Comparison of ENCODE assay signal across 9 cellular contexts in genomic region chr19:1041835-1042685, GRCh38. TPM values are rescaled to one million over a fixed set of nuclear protein-coding genes. Genes with fewer than 3 reads are reported as not detected.
A peak's percentile ranks its signal among the peaks of the same experiment; 100 is the strongest.
DNase-seq lines count a peak whose midpoint lies in the region; ATAC-seq and TF ChIP-seq lines count a peak whose summit lies in the region.
"Had no signal": no experiment of that assay in that cellular context is flagged by ENCODE, and none has a peak within 500 bp of the region (broad histone marks: within the 10 kb centered on the region; RNA-seq: fewer than 3 reads in every experiment).

No MANE protein-coding gene starts in this region.

- no peak for TF ChIP-seq RAD21 in neural cell (conservative IDR thresholded peaks at IDR 0.05)

- H4K20me1 ChIP-seq in neural cell (ENCODE audit: insufficient read depth), result no peaks in the 10 kb centered on the region

- no peaks in the 10 kb centered on the region for H3K79me2 ChIP-seq in neural cell (replicated peaks; ENCODE audit: insufficient read depth, low read length)

- H3K36me3 ChIP-seq in neural cell (ENCODE audit: insufficient read depth, low read length) (no peaks in the 10 kb centered on the region), H7 (replicated peaks; ENCODE audit: control insufficient read depth, insufficient read depth, low read length) (peaks cover 5% of the 10 kb centered on the region)

- no peaks in the 10 kb centered on the region for H3K27me3 ChIP-seq in neural cell (ENCODE audit: insufficient read depth, low read depth, low read length)
- H3K27me3 ChIP-seq in H7 (ENCODE audit: control insufficient read depth, insufficient read depth, low read length), result no peaks in the 10 kb centered on the region

- no peak for TF ChIP-seq EP300 in neural cell (conservative IDR thresholded peaks at IDR 0.05; ENCODE audit: poor library complexity, severe bottlenecking)

- H3K4me2 ChIP-seq in neural cell (ENCODE audit: low read length), result no peak overlapping the region

- H3K4me3 ChIP-seq in neural cell (ENCODE audit: low read length) (peak overlapping the region; percentile 81), H7 (ENCODE audit: insufficient read depth, low read depth, low read length) (no peak overlapping the region)

- H3K9me2 ChIP-seq in neural cell (ENCODE audit: insufficient read depth, low read length), result no peaks in the 10 kb centered on the region

- no peak overlapping the region for H3K9ac ChIP-seq in neural cell (ENCODE audit: low read length)

- H3K9me3 ChIP-seq in neural cell (ENCODE audit: low read length), result no peaks in the 10 kb centered on the region

- TF ChIP-seq CTCF in neural cell (IDR thresholded peaks at IDR 0.05; ENCODE audit: poor library complexity, severe bottlenecking), result no peak

- H3K27ac ChIP-seq in neural cell (ENCODE audit: low read length), result no peak overlapping the region

- ATAC-seq in HG03135 (IDR thresholded peaks at IDR 0.05; ENCODE audit: unreplicated experiment), result no peak

- no peaks in the 10 kb centered on the region for H3F3A ChIP-seq in neural cell (ENCODE audit: insufficient read depth, low read length, poor library complexity, severe bottlenecking)

- no peak overlapping the region for H2AFZ ChIP-seq in neural cell (ENCODE audit: low read depth, low read length)

- DNase-seq in DMS53 (lab: John Stamatoyannopoulos, UW), result peak; percentile 92
- peak; percentile 73 for DNase-seq in NCI-H2029 (lab: John Stamatoyannopoulos, UW)
- peak; percentile 44 for DNase-seq in cerebellum (ENCODE audit: low spot score)
- no peak for DNase-seq in H7
- no peak for DNase-seq in activated CD4-positive, alpha-beta T cell treated with anti-CD3 and anti-CD28 coated beads, Interleukin-2, amount 50 U/mL, for 1 hour
- DNase-seq in stimulated activated CD4-positive, alpha-beta T cell treated with anti-CD3 and anti-CD28 coated beads, Interleukin-4, amount 100 ng/mL, for 4 hours, result no peak
- DNase-seq: nephron progenitor cell had no signal

TF ChIP-seq in neural cell, 6 proteins besides CTCF, POLR2A, EP300 and RAD21:
- TF ChIP-seq EZH2 (IDR thresholded peaks at IDR 0.05; ENCODE audit: borderline replicate concordance, insufficient read depth, low read length, poor library complexity, severe bottlenecking) (no peak), REST (IDR thresholded peaks at IDR 0.05; ENCODE audit: borderline replicate concordance) (no peak), TAF1 (IDR thresholded peaks at IDR 0.05; ENCODE audit: low read depth) (no peak), SMC3 (conservative IDR thresholded peaks at IDR 0.05; ENCODE audit: poor library complexity) (no peak), POLR2AphosphoS5 (IDR thresholded peaks at IDR 0.05) (no peak), MXI1 (conservative IDR thresholded peaks at IDR 0.05; ENCODE audit: poor library complexity, severe bottlenecking) (no peak)

RNA-seq across cellular contexts. Expression of gene ABCA7, which starts 2.2 kb away (rescaled TPM):
- 10.3 TPM for total RNA-seq in cerebellum
- polyA plus RNA-seq in neural cell, result 51.8 and 75.2 TPM in 2 replicates
- 36.2 and 36.3 TPM in 2 replicates for polyA minus RNA-seq in neural cell
- total RNA-seq in H7 (2014; rRNA removed; shearing (Covaris generic)), result 17.9 and 19.7 TPM in 2 replicates

RNA-seq across cellular contexts. Expression of gene CNN2, which starts 15.7 kb away (rescaled TPM):
- 12.2 TPM for total RNA-seq in cerebellum
- 42.8 and 45.3 TPM in 2 replicates for polyA plus RNA-seq in neural cell
- polyA minus RNA-seq in neural cell, result 54.0 and 58.2 TPM in 2 replicates
- total RNA-seq in H7 (2014; rRNA removed; shearing (Covaris generic)), result 440 and 495 TPM in 2 replicates

RNA-seq across cellular contexts. Expression of gene RNU6-2, which starts 20.7 kb away (rescaled TPM):
- total RNA-seq in cerebellum, result not detected
- polyA plus RNA-seq in neural cell, result not detected in 2 replicates
- not detected in 2 replicates for polyA minus RNA-seq in neural cell
- not detected in 2 replicates for total RNA-seq in H7 (2014; rRNA removed; shearing (Covaris generic))

RNA-seq across cellular contexts. Expression of gene TMEM259, which starts 21.1 kb away (rescaled TPM):
- 37.5 TPM for total RNA-seq in cerebellum
- polyA plus RNA-seq in neural cell, result 176 and 208 TPM in 2 replicates
- polyA minus RNA-seq in neural cell, result 56.3 and 75.7 TPM in 2 replicates
- 153 and 185 TPM in 2 replicates for total RNA-seq in H7 (2014; rRNA removed; shearing (Covaris generic))

RNA-seq across cellular contexts. Expression of gene ARHGAP45, which starts 24.9 kb away (rescaled TPM):
- 2.0 TPM for total RNA-seq in cerebellum
- 2.8 and 3.3 TPM in 2 replicates for polyA plus RNA-seq in neural cell
- 1.2 and 1.4 TPM in 2 replicates for polyA minus RNA-seq in neural cell
- 46.0 and 48.7 TPM in 2 replicates for total RNA-seq in H7 (2014; rRNA removed; shearing (Covaris generic))

Comparison
In these comparisons a context has a peak if more than half of its experiments do, and no peak if none do; other contexts are left out.
1. DNase-seq: peak in DMS53 (single experiment), NCI-H2029 (single experiment) and cerebellum (single experiment); none in H7 (single experiment), activated CD4-positive, alpha-beta T cell treated with anti-CD3 and anti-CD28 coated beads, Interleukin-2, amount 50 U/mL, for 1 hour (single experiment) and stimulated activated CD4-positive, alpha-beta T cell treated with anti-CD3 and anti-CD28 coated beads, Interleukin-4, amount 100 ng/mL, for 4 hours (0 of 2).
2. RNA of gene CNN2, which starts 15.7 kb away (total RNA-seq): 440 to 495 TPM in H7; 12.2 TPM in cerebellum (single experiment); every median in the first group is over 10 times any median in the second.